ENCODE assay signal across 2 cellular contexts in genomic region chr5:75405296-75405695, GRCh38.
A peak's percentile ranks its signal among the peaks of the same experiment; 100 is the strongest.
TF ChIP-seq lines count a peak whose summit lies in the region.

No MANE protein-coding gene starts in this region.

TF ChIP-seq in HCT116, 20 proteins besides CTCF, POLR2A, EP300 and RAD21 (continued from another document):
- TF ChIP-seq ZFX (IDR thresholded peaks at IDR 0.05) (no peak), SIN3A (IDR thresholded peaks at IDR 0.05; ENCODE audit: low read depth) (no peak; the same call in 1 of the 2 replicates), TCF7L2 (IDR thresholded peaks at IDR 0.05; ENCODE audit: borderline replicate concordance, extremely low read depth, insufficient read depth, insufficient read length) (no peak), CEBPB (IDR thresholded peaks at IDR 0.05; ENCODE audit: low read depth) (peak; percentile 47; the same call in 1 of the 2 replicates), SRF (IDR thresholded peaks at IDR 0.05; ENCODE audit: low read depth) (no peak), ZBTB33 (IDR thresholded peaks at IDR 0.05; ENCODE audit: extremely low read depth, insufficient replicate concordance, low read length) (no peak), ZNF274 (IDR thresholded peaks at IDR 0.05; ENCODE audit: low read depth, low read length) (no peak), EGR1 (IDR thresholded peaks at IDR 0.05; ENCODE audit: low read depth) (no peak), ATF3 (IDR thresholded peaks at IDR 0.05) (no peak), POLR2AphosphoS5 (IDR thresholded peaks at IDR 0.05; ENCODE audit: low read depth, low read length) (no peak), EZH2phosphoT487 (IDR thresholded peaks at IDR 0.05; ENCODE audit: borderline replicate concordance) (no peak), REST (IDR thresholded peaks at IDR 0.05; ENCODE audit: low read depth) (no peak), FOSL1 (IDR thresholded peaks at IDR 0.05; ENCODE audit: low read depth) (peak; percentile 77; the same call in 1 of the 2 replicates), SP1 (IDR thresholded peaks at IDR 0.05; ENCODE audit: low read depth) (peak; percentile 53; the same call in 1 of the 2 replicates), CBX3 (IDR thresholded peaks at IDR 0.05; ENCODE audit: low read depth) (no peak)

TF ChIP-seq in GM12878, 131 proteins besides CTCF, POLR2A, EP300 and RAD21 (continued from another document):
- TF ChIP-seq ELK1 (IDR thresholded peaks at IDR 0.05; ENCODE audit: low read depth, low read length) (no peak), RELB (IDR thresholded peaks at IDR 0.05; ENCODE audit: low read depth) (no peak), SIN3A (IDR thresholded peaks at IDR 0.05; ENCODE audit: low read depth, low read length) (no peak), STAT1 (conservative IDR thresholded peaks at IDR 0.05) (no peak), RELA (IDR thresholded peaks at IDR 0.05; ENCODE audit: borderline replicate concordance, partially characterized antibody) (no peak), USF1 (IDR thresholded peaks at IDR 0.05; ENCODE audit: borderline replicate concordance, extremely low read length, insufficient read depth, low read depth, low read length) (no peak), HCFC1 (IDR thresholded peaks at IDR 0.05; ENCODE audit: low read length) (no peak), ESRRA (IDR thresholded peaks at IDR 0.05; ENCODE audit: low read length) (no peak), HDGF (IDR thresholded peaks at IDR 0.05) (no peak), BRCA1 (IDR thresholded peaks at IDR 0.05; ENCODE audit: low read depth, low read length) (no peak), SMARCA5 (IDR thresholded peaks at IDR 0.05) (no peak), ZBTB33 (IDR thresholded peaks at IDR 0.05) (no peak), TCF3 (IDR thresholded peaks at IDR 0.05; ENCODE audit: borderline replicate concordance, insufficient read depth, low read depth, low read length) (no peak), SKIL (IDR thresholded peaks at IDR 0.05; ENCODE audit: low read depth, poor library complexity, severe bottlenecking) (no peak), FOS (IDR thresholded peaks at IDR 0.05; ENCODE audit: borderline replicate concordance, extremely low read depth, insufficient read length) (no peak), JUNB (IDR thresholded peaks at IDR 0.05) (no peak), NFIC (IDR thresholded peaks at IDR 0.05; ENCODE audit: low read depth, low read length) (no peak)
